Comparison of ENCODE assay signal across 18 cellular contexts in genomic region chr22:21444701-21445436, GRCh38. TPM values are rescaled to one million over a fixed set of nuclear protein-coding genes. Genes with fewer than 3 reads are reported as not detected.
DNase-seq lines count a peak whose midpoint lies in the region; ATAC-seq and TF ChIP-seq lines count a peak whose summit lies in the region.
"Had no signal": no experiment of that assay in that cellular context is flagged by ENCODE, and none has a peak within 500 bp of the region (broad histone marks: within the 10 kb centered on the region; RNA-seq: fewer than 3 reads in every experiment).

No MANE protein-coding gene starts in this region.

- H3K36me3 ChIP-seq in mucosa of descending colon (ENCODE audit: low read depth) (peaks cover 7% of the 10 kb centered on the region), suprapubic skin (peaks cover 25% of the 10 kb centered on the region), H7 (replicated peaks; ENCODE audit: control insufficient read depth, insufficient read depth, low read length) (peaks cover 5% of the 10 kb centered on the region)

- TF ChIP-seq EP300 in suprapubic skin (IDR thresholded peaks at IDR 0.05), result no peak

- H3K27me3 Mint-ChIP-seq in chondrocyte (ENCODE audit: low read depth), result no peaks in the 10 kb centered on the region
- H3K27me3 Mint-ChIP-seq: T-cell had no signal

- H3K9me3 ChIP-seq in mucosa of descending colon (no peaks in the 10 kb centered on the region), suprapubic skin (no peaks in the 10 kb centered on the region)
- H3K9me3 ChIP-seq: Caco-2 had no signal

- no peak for ATAC-seq in mucosa of descending colon
- ATAC-seq in HG02884 (IDR thresholded peaks at IDR 0.05; ENCODE audit: unreplicated experiment), result no peak

- no peak overlapping the region for H3K4me3 ChIP-seq in mucosa of descending colon
- no peak overlapping the region for H3K4me3 ChIP-seq in suprapubic skin
- no peak overlapping the region for H3K4me3 ChIP-seq in H7 (ENCODE audit: insufficient read depth, low read depth, low read length)
- H3K4me3 ChIP-seq: hepatocyte had no signal

- no peaks in the 10 kb centered on the region for H3K27me3 ChIP-seq in suprapubic skin
- H3K27me3 ChIP-seq in H7 (ENCODE audit: control insufficient read depth, insufficient read depth, low read length), result no peaks in the 10 kb centered on the region
- H3K27me3 ChIP-seq: hepatocyte had no signal

- DNase-seq in activated T-cell treated with anti-CD3 and anti-CD28 coated beads, Interleukin-2, amount 50 U/mL, for 48 hours, result peak; percentile 9 to 14
- no peak for DNase-seq in activated T-cell treated with anti-CD3 and anti-CD28 coated beads, Interleukin-2, amount 50 U/mL, for 1 hour
- DNase-seq in chondrocyte (ENCODE audit: low spot score) (peak; percentile 93), mucosa of descending colon (peak in 2 of 3 donors; percentile 18 to 43), suprapubic skin (ENCODE audit: low spot score in 2 of 2) (peak; percentile 57 to 63), H7 (no peak)
- DNase-seq in stimulated activated CD4-positive, alpha-beta T cell treated with anti-CD3 and anti-CD28 coated beads, Interleukin-4, amount 100 ng/mL, for 4 hours, result no peak
- DNase-seq: central memory CD4-positive, alpha-beta T cell; effector CD8-positive, alpha-beta T cell; KBM-7; NCI-H1105 treated with DMSO at 0.1 percent for 48 hours; NCI-H2171; NK-92 treated with Interleukin-12 subunit alpha and Interleukin-12 subunit beta, amount 100 ng/mL, for 24 hours had no signal

- H3K27ac Mint-ChIP-seq in chondrocyte (ENCODE audit: unreplicated experiment), result no peak overlapping the region
- H3K27ac Mint-ChIP-seq: T-cell had no signal

- H3K4me1 Mint-ChIP-seq in chondrocyte (ENCODE audit: low read depth), result no peaks in the 10 kb centered on the region
- H3K4me1 Mint-ChIP-seq: T-cell had no signal

- H3K27ac ChIP-seq in suprapubic skin, result no peak overlapping the region
- H3K27ac ChIP-seq: hepatocyte, RWPE1 had no signal

- WGBS in suprapubic skin, result 91% methylated on average over 22 of the region's 35 CpGs

- H3K4me1 ChIP-seq in mucosa of descending colon (ENCODE audit: low read depth), result no peaks in the 10 kb centered on the region
- no peaks in the 10 kb centered on the region for H3K4me1 ChIP-seq in suprapubic skin

- intact Hi-C loops in mucosa of descending colon (cut with DNase I, micrococcal nuclease), result no loop called here

- no peaks in the 10 kb centered on the region for H3K9me3 Mint-ChIP-seq in chondrocyte (ENCODE audit: low read depth)
- H3K9me3 Mint-ChIP-seq: T-cell had no signal

- no peak for TF ChIP-seq POLR2A in suprapubic skin (IDR thresholded peaks at IDR 0.05)

- peaks cover 6% of the 10 kb centered on the region for H3K36me3 Mint-ChIP-seq in chondrocyte (ENCODE audit: low read depth)

- TF ChIP-seq CTCF in chondrocyte (IDR thresholded peaks at IDR 0.05), result no peak
- no peak for TF ChIP-seq CTCF in mucosa of descending colon (IDR thresholded peaks at IDR 0.05)
- no peak for TF ChIP-seq CTCF in suprapubic skin (IDR thresholded peaks at IDR 0.05)

- H3K4me3 Mint-ChIP-seq in chondrocyte (ENCODE audit: unreplicated experiment), result no peak overlapping the region
- H3K4me3 Mint-ChIP-seq: T-cell had no signal

RNA-seq across cellular contexts. Expression of gene TMEM191C, which starts 22.3 kb away (rescaled TPM):
- total RNA-seq in chondrocyte (0.49 to 1.7 TPM (median 1.5 TPM) in 3 replicates), mucosa of descending colon (1 to 10 TPM; 1.3 to 2.9 (median 2.1) TPM), suprapubic skin (1 to 10 TPM in 1 of 4 donors, under 1 TPM in 2, not detected in 1; 0.42 to 1.7 (median 0.47) TPM)
- 0.15 and 0.42 TPM in 2 replicates for total RNA-seq in H7 (2014; rRNA removed; shearing (Covaris generic))

RNA-seq across cellular contexts. Expression of gene HIC2, which starts 27.7 kb away (rescaled TPM):
- total RNA-seq in chondrocyte (4.3 to 4.9 TPM (median 4.5 TPM) in 3 replicates), mucosa of descending colon (1 to 10 TPM; 6.0 to 6.2 (median 6.0) TPM), suprapubic skin (1 to 10 TPM; 4.2 to 9.4 (median 6.3) TPM)
- 36.2 and 40.5 TPM in 2 replicates for total RNA-seq in H7 (2014; rRNA removed; shearing (Covaris generic))

Comparison
In these comparisons a context has a peak if more than half of its experiments do, and no peak if none do; other contexts are left out.
1. DNase-seq: peak in activated T-cell treated with anti-CD3 and anti-CD28 coated beads, Interleukin-2, amount 50 U/mL, for 48 hours (2 of 2), chondrocyte (single experiment), mucosa of descending colon (2 of 3) and suprapubic skin (2 of 2); none in activated T-cell treated with anti-CD3 and anti-CD28 coated beads, Interleukin-2, amount 50 U/mL, for 1 hour (single experiment), H7 (single experiment) and stimulated activated CD4-positive, alpha-beta T cell treated with anti-CD3 and anti-CD28 coated beads, Interleukin-4, amount 100 ng/mL, for 4 hours (0 of 2).